Comparison of ENCODE assay signal across 8 cellular contexts in the genomic region with DNA sequence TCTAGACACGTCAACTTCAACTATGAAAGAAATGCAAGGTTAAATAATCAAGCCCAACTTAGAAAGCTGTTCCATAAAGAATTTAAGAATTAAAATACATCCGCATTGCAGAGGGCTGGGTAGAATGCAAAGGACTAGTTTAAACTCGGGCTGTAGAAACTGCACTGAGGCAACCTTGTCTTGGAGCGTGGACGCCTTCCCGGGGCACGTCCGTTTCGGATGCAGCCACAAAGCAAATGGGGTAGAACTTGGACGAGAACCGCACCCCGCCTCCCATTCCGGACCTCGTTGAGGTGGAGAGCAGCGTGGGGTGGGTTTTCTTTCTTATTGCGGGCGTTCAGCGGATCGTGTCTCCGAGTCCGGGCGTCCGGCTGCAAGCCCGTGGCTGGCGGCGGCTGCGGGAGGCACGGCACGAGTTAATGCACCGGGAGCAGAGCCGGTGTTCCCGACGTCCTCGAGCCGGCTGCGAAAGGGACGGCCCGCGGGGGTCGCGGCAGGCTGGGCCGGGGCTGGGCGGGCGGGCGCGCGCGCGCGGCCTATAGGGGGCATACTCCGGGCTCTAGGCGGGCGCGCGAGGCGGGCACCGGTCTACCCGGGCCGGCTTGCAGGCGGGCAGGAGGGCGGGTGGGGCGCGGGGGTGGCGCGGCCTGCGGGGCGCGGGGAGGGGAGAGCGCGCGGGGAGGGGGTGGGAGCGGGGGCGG. TPM values are rescaled to one million over a fixed set of nuclear protein-coding genes. Genes with fewer than 3 reads are reported as not detected.
DNase-seq lines count a peak whose midpoint lies in the region; ATAC-seq, FAIRE-seq and TF ChIP-seq lines count a peak whose summit lies in the region.

No MANE protein-coding gene starts in this region.

- H3K4me1 ChIP-seq in OCI-LY1 (ENCODE audit: insufficient read depth, low read length, severe bottlenecking): peaks cover 37% of the 10 kb centered on the region
- H3K4me1 ChIP-seq in neural progenitor cell: peaks cover 34% of the 10 kb centered on the region
- H3K4me1 ChIP-seq in stomach: peaks cover 22 to 64% (median 47%) of the 10 kb centered on the region in 4 donors

- H3K36me3 ChIP-seq in OCI-LY1 (ENCODE audit: insufficient read depth, low read length) (no peaks in the 10 kb centered on the region), neural progenitor cell (no peaks in the 10 kb centered on the region), stomach (no peaks in the 10 kb centered on the region)

- H3K9me3 Mint-ChIP-seq in neural progenitor cell: no peaks in the 10 kb centered on the region

- intact Hi-C loops in stomach (cut with DNase I; ENCODE audit: low total_unique reads): no loop called here

- H2AFZ ChIP-seq in OCI-LY1 (ENCODE audit: low read length): no peak overlapping the region
- peak overlapping the region; percentile 11 for H2AFZ ChIP-seq in neural progenitor cell (replicated peaks)

- H3K27ac ChIP-seq in OCI-LY1 (ENCODE audit: low read depth, low read length, poor library complexity, severe bottlenecking): no peak overlapping the region
- H3K27ac ChIP-seq in neural progenitor cell: peak overlapping the region; percentile 32
- peak overlapping the region; percentile 92 to 98 (median 97) for H3K27ac ChIP-seq in stomach

- peaks cover 3% of the 10 kb centered on the region for H3K36me3 Mint-ChIP-seq in neural progenitor cell

- H3K27me3 ChIP-seq in OCI-LY1 (ENCODE audit: insufficient read depth, low read length) (0 out of 2 replicates have a peak, but pooled peaks cover 6% of the 10 kb centered on the region), neural progenitor cell (no peaks in the 10 kb centered on the region), stomach (no peaks in the 10 kb centered on the region)

- H3K4me1 Mint-ChIP-seq in neural progenitor cell: peaks cover 53% of the 10 kb centered on the region

- TF ChIP-seq EP300 in stomach (IDR thresholded peaks at IDR 0.05): no peak

- no peak for FAIRE-seq in GM12892 (lab: Jason Lieb, UNC)

- H4K20me1 ChIP-seq in OCI-LY1 (ENCODE audit: insufficient read depth, low read length): no peaks in the 10 kb centered on the region
- peaks cover 55% of the 10 kb centered on the region for H4K20me1 ChIP-seq in neural progenitor cell (ENCODE audit: low read depth)

- H3K4me2 ChIP-seq in OCI-LY1 (ENCODE audit: low read length) (peak overlapping the region; percentile 99), neural progenitor cell (peak overlapping the region; percentile 90)

- H3K27ac Mint-ChIP-seq in neural progenitor cell: peak overlapping the region; percentile 98

- H3K4me3 ChIP-seq in OCI-LY1 (ENCODE audit: low read depth, low read length, poor library complexity, severe bottlenecking) (peak overlapping the region; percentile 81), fibroblast of the aortic adventitia (ENCODE audit: low read depth, low read length) (peak overlapping the region; percentile 90), neural progenitor cell (peak overlapping the region; percentile 88), stomach (peak overlapping the region; percentile 79 to 89 (median 84))

- whole genome bisulfite sequencing in stomach, 5 donors: 0% methylated on average over 13 to 59 of the region's 73 CpGs

- TF ChIP-seq POLR2A in GM12892 (IDR thresholded peaks at IDR 0.05; ENCODE audit: low read depth, low read length): no peak
- TF ChIP-seq POLR2A in stomach (IDR thresholded peaks at IDR 0.05): no peak

- no peaks in the 10 kb centered on the region for H3K9me2 ChIP-seq in OCI-LY1 (ENCODE audit: low read depth, low read length)

- no peak; the same call in 1 of the 2 replicates for TF ChIP-seq CTCF in OCI-LY1 (IDR thresholded peaks at IDR 0.05; ENCODE audit: low read length)
- peak; percentile 9 for TF ChIP-seq CTCF in fibroblast of the aortic adventitia (IDR thresholded peaks at IDR 0.05; ENCODE audit: insufficient read depth, low read length)
- TF ChIP-seq CTCF in neural progenitor cell (IDR thresholded peaks at IDR 0.05): peak; percentile 50
- TF ChIP-seq CTCF in stomach (IDR thresholded peaks at IDR 0.05): peak in 3 of 7 experiments; percentile 23 to 70 (median 48)

- ATAC-seq in HG02943 (IDR thresholded peaks at IDR 0.05; ENCODE audit: low read depth, unreplicated experiment): peak; percentile 5
- no peak for ATAC-seq in GM21390 (IDR thresholded peaks at IDR 0.05; ENCODE audit: unreplicated experiment)

- H3K4me3 Mint-ChIP-seq in neural progenitor cell: peak overlapping the region; percentile 97

- H3F3A ChIP-seq in OCI-LY1 (ENCODE audit: insufficient read depth, low read length) (peaks cover 6% of the 10 kb centered on the region; the same call in 1 of the 2 replicates), neural progenitor cell (ENCODE audit: low read depth) (peaks cover 56% of the 10 kb centered on the region)

- H3K27me3 Mint-ChIP-seq in neural progenitor cell (ENCODE audit: insufficient read depth, low read depth): peaks cover 14% of the 10 kb centered on the region

- H3K79me2 ChIP-seq in OCI-LY1 (ENCODE audit: insufficient read depth, low read length): no peaks in the 10 kb centered on the region
- H3K79me2 ChIP-seq in neural progenitor cell (ENCODE audit: low read depth): peaks cover 64% of the 10 kb centered on the region

- DNase-seq in GM12892 (ENCODE audit: insufficient read length) (peak; percentile 50), fibroblast of the aortic adventitia (ENCODE audit: low read depth) (peak; percentile 68), neural progenitor cell (ENCODE audit: low spot score) (peak; percentile 88), stomach (peak; percentile 58)
- DNase-seq in activated effector memory CD4-positive, alpha-beta T cell treated with anti-CD3 and anti-CD28 coated beads, Interleukin-2, amount 50 U/mL, for 16 hours: peak; percentile 87

- H3K9ac ChIP-seq in OCI-LY1 (ENCODE audit: low read length): peak overlapping the region; percentile 79
- H3K9ac ChIP-seq in neural progenitor cell: peak overlapping the region; percentile 43

- H3K9me3 ChIP-seq in OCI-LY1 (ENCODE audit: low read length) (no peaks in the 10 kb centered on the region), neural progenitor cell (ENCODE audit: low read depth) (no peaks in the 10 kb centered on the region), stomach (no peaks in the 10 kb centered on the region)

RNA-seq across cellular contexts. Expression of gene JARID2, which starts 2.0 kb away (rescaled TPM):
- 6.8 TPM for polyA plus RNA-seq in GM12892 (2012; ENCODE audit: missing spikeins)
- total RNA-seq in fibroblast of the aortic adventitia (ENCODE audit: low replicate concordance) (2.9 and 8.3 TPM in 2 replicates), neural progenitor cell (ENCODE audit: low replicate concordance) (38.9 and 45.8 TPM in 2 replicates), stomach (10 to 100 TPM; 10.4 to 42.6 (median 14.0) TPM)
- 1 to 10 TPM; 2.4 to 3.8 (median 3.6) TPM for polyA plus RNA-seq in stomach
